Comparison of ENCODE assay signal across 23 cellular contexts in the genomic region with DNA sequence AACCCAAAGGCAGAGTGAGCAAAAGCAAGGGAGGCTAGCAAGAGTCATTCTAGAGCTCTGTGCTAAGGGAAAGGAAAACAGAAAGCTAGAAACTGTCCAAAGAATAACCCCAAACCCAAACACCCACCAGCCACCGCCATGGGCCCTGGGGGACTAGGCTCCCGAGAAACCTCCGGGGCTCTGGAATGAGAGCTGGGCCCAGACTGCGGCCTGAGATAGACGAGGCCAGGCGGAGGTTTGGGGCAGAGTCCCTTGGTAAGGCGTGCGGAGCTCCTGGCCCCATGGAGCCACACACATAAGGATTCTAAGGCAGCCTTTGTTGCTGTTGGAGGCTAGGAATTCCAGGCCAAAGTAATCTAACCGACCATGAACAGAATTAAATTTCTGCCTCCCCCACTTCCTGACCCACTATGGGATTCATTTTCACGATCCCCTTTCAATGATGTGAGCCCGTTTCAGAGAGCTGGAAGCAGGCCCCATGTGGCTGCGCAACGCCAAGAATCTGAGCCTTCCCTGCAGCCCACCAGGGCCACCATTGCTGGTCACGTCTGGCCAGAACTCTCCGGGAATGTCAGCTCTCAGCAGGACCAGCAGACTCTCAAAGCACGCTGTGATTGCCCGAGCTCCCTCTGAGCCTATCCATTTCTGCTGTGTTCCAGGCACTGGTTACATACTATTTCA.
DNase-seq lines count a peak whose midpoint lies in the region; ATAC-seq, FAIRE-seq and TF ChIP-seq lines count a peak whose summit lies in the region.
"Had no signal": no experiment of that assay in that cellular context is flagged by ENCODE, and none has a peak within 500 bp of the region (broad histone marks: within the 10 kb centered on the region; RNA-seq: fewer than 3 reads in every experiment).

No MANE protein-coding gene starts in this region.

- FAIRE-seq in HepG2 (lab: Jason Lieb, UNC) = no peak
- FAIRE-seq: A204.1, GM12891, GM18507, H1 had no signal

- TF ChIP-seq EP300 in HepG2 (IDR thresholded peaks at IDR 0.05; ENCODE audit: low read depth in 2 of 2, low read length in 2 of 2) = no peak
- TF ChIP-seq EP300 in HepG2 (CRISPR knock-in tag; IDR thresholded peaks at IDR 0.05; ENCODE audit: borderline replicate concordance) = no peak

- no peak for TF ChIP-seq RAD21 in HepG2 (CRISPR knock-in tag; IDR thresholded peaks at IDR 0.05)

- no peak for DNase-seq in HepG2 (ENCODE audit: low spot score)
- no peak for DNase-seq in right lobe of liver
- peak; percentile 74 for DNase-seq in mesenteric fat pad (ENCODE audit: low spot score)
- DNase-seq in osteoblast (ENCODE audit: insufficient read length, low spot score, missing footprints) = peak; percentile 58
- no peak for DNase-seq in NCI-H2029 (lab: John Stamatoyannopoulos, UW)
- DNase-seq: AML-193; C1 segment of cervical spinal cord; Calu3; CD4-positive, alpha-beta memory T cell; COR-L47; DMS53; DMS79 treated with DMSO at 0.1 percent for 48 hours; GF-D8; GM23248; H7; HCEC 1CT had no signal

- intact Hi-C loops in HepG2 (cut with micrococcal nuclease; ENCODE audit: unreplicated experiment) (no loop called here), right lobe of liver (cut with DNase I) (no loop called here)

- TF ChIP-seq CTCF in HepG2 (CRISPR knock-in tag; IDR thresholded peaks at IDR 0.05) (no peak), right lobe of liver (IDR thresholded peaks at IDR 0.05) (no peak), osteoblast (IDR thresholded peaks at IDR 0.05; ENCODE audit: extremely low read depth, low read depth, low read length) (no peak)

- BruUV-seq in HepG2 (replicated peaks; lab: Mats Ljungman, UMichigan) = no TSS peak

- no peak overlapping the region for H3K9ac ChIP-seq in HepG2 (ENCODE audit: insufficient read depth, low read depth, low read length)
- H3K9ac ChIP-seq: GM23248 had no signal

- H3K4me2 ChIP-seq in HepG2 (ENCODE audit: low read depth, low read length) (no peak overlapping the region), osteoblast (ENCODE audit: insufficient read depth, low read length) (no peak overlapping the region)

- no peaks in the 10 kb centered on the region for H3K27me3 ChIP-seq in HepG2 (ENCODE audit: control insufficient read depth in 1 of 2, insufficient read depth in 2 of 2, low read length in 2 of 2)
- H3K27me3 ChIP-seq in right lobe of liver = no peaks in the 10 kb centered on the region
- H3K27me3 ChIP-seq in osteoblast (ENCODE audit: insufficient read depth, low read length) = no peaks in the 10 kb centered on the region

- H4K20me1 ChIP-seq in HepG2 (ENCODE audit: insufficient read depth, low read length) (no peaks in the 10 kb centered on the region), osteoblast (ENCODE audit: insufficient read depth, low read length) (no peaks in the 10 kb centered on the region)

- H3K27ac ChIP-seq in HepG2 (ENCODE audit: extremely low read length, insufficient read depth, low read length) = no peak overlapping the region
- H3K27ac ChIP-seq in right lobe of liver = no peak overlapping the region
- no peak overlapping the region for H3K27ac ChIP-seq in osteoblast (ENCODE audit: low read depth, low read length)
- H3K27ac ChIP-seq: 22Rv1, GM23248 had no signal

- H3K79me2 ChIP-seq in HepG2 (ENCODE audit: insufficient read depth, low read length) = no peaks in the 10 kb centered on the region
- no peaks in the 10 kb centered on the region for H3K79me2 ChIP-seq in osteoblast (ENCODE audit: insufficient read depth, low read length)

- H3K4me1 ChIP-seq in HepG2 (ENCODE audit: insufficient read depth, low read length) (peaks cover 87% of the 10 kb centered on the region), right lobe of liver (peaks cover 0 to 6% (median 0%) of the 10 kb centered on the region in 4 donors), osteoblast (ENCODE audit: insufficient read depth, low read length) (no peaks in the 10 kb centered on the region)

- CTCF ChIA-PET in HepG2 (lab: Yijun Ruan, JAX; ENCODE audit: low intra/inter-chr PET ratio, low total read pairs) = no interaction called here

- in situ Hi-C loops in HepG2 (cut with HindIII; ENCODE audit: extremely low pct_ligation_motif_present, low pct_unique_long_range_greater_than_20kb) = no loop called here

- H2AFZ ChIP-seq in HepG2 (ENCODE audit: low read length) = no peak overlapping the region
- no peak overlapping the region for H2AFZ ChIP-seq in osteoblast (ENCODE audit: low read length)
- H2AFZ ChIP-seq: GM23248 had no signal

- H3K9me3 ChIP-seq in HepG2 (ENCODE audit: low read length) (no peaks in the 10 kb centered on the region), right lobe of liver (no peaks in the 10 kb centered on the region), osteoblast (ENCODE audit: low read depth, low read length) (no peaks in the 10 kb centered on the region)

- no peak for ATAC-seq in HepG2
- ATAC-seq in right lobe of liver = no peak
- ATAC-seq in GM21423 (IDR thresholded peaks at IDR 0.05; ENCODE audit: unreplicated experiment) = no peak
- ATAC-seq in GM18909 (IDR thresholded peaks at IDR 0.05; ENCODE audit: poor library complexity, unreplicated experiment) = no peak

- POLR2A ChIA-PET in HepG2 (lab: Yijun Ruan, JAX) = interaction anchor here (2.4 to 3.9 kb wide), 2 partner anchors 10 to 15 kb away, joined by 7 to 17 read pairs; no protein-coding TSS in a partner anchor

- H3K36me3 ChIP-seq in HepG2 (replicated peaks in 1 of 2; ENCODE audit: control insufficient read depth in 1 of 2, insufficient read depth in 2 of 2, low read length in 2 of 2) (no peaks in the 10 kb centered on the region), right lobe of liver (no peaks in the 10 kb centered on the region), osteoblast (ENCODE audit: insufficient read depth, low read length) (no peaks in the 10 kb centered on the region)

- 97% methylated on average over 15 of the region's 17 CpGs for WGBS in HepG2 (ENCODE audit: low lambda C conversion rate)
- WGBS in right lobe of liver (ENCODE audit: insufficient coverage, low coverage, low lambda C conversion rate, missing lambda C conversion rate) = 100% methylated on average over 4 of the region's 17 CpGs

- no peak for TF ChIP-seq POLR2A in HepG2 (IDR thresholded peaks at IDR 0.05; ENCODE audit: insufficient read depth in 1 of 2, low read depth in 2 of 2, low read length in 2 of 2)
- TF ChIP-seq POLR2A in right lobe of liver (IDR thresholded peaks at IDR 0.05) = no peak

- H3K4me3 ChIP-seq in HepG2 (replicated peaks in 1 of 3; ENCODE audit: insufficient read depth in 1 of 3, low read depth in 2 of 3, low read length in 3 of 3) = no peak overlapping the region
- H3K4me3 ChIP-seq in right lobe of liver = no peak overlapping the region
- no peak overlapping the region for H3K4me3 ChIP-seq in osteoblast (ENCODE audit: insufficient read depth, low read length)
- H3K4me3 ChIP-seq: GM23248 had no signal

TF ChIP-seq in HepG2, 621 proteins besides CTCF, POLR2A, EP300 and RAD21:
- TF ChIP-seq, protein P1, sequence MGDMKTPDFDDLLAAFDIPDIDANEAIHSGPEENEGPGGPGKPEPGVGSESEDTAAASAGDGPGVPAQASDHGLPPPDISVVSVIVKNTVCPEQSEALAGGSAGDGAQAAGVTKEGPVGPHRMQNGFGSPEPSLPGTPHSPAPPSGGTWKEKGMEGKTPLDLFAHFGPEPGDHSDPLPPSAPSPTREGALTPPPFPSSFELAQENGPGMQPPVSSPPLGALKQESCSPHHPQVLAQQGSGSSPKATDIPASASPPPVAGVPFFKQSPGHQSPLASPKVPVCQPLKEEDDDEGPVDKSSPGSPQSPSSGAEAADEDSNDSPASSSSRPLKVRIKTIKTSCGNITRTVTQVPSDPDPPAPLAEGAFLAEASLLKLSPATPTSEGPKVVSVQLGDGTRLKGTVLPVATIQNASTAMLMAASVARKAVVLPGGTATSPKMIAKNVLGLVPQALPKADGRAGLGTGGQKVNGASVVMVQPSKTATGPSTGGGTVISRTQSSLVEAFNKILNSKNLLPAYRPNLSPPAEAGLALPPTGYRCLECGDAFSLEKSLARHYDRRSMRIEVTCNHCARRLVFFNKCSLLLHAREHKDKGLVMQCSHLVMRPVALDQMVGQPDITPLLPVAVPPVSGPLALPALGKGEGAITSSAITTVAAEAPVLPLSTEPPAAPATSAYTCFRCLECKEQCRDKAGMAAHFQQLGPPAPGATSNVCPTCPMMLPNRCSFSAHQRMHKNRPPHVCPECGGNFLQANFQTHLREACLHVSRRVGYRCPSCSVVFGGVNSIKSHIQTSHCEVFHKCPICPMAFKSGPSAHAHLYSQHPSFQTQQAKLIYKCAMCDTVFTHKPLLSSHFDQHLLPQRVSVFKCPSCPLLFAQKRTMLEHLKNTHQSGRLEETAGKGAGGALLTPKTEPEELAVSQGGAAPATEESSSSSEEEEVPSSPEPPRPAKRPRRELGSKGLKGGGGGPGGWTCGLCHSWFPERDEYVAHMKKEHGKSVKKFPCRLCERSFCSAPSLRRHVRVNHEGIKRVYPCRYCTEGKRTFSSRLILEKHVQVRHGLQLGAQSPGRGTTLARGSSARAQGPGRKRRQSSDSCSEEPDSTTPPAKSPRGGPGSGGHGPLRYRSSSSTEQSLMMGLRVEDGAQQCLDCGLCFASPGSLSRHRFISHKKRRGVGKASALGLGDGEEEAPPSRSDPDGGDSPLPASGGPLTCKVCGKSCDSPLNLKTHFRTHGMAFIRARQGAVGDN (CRISPR knock-in tag; IDR thresholded peaks at IDR 0.05) = peak; percentile 25; the same call in 1 of the 2 replicates
- TF ChIP-seq ZMYM4 (CRISPR knock-in tag; IDR thresholded peaks at IDR 0.05) (no peak), THAP11 (CRISPR knock-in tag; IDR thresholded peaks at IDR 0.05) (no peak)

Comparison
In these comparisons a context has a peak if more than half of its experiments do, and no peak if none do; other contexts are left out.
1. DNase-seq: peak in mesenteric fat pad (single experiment) and osteoblast (single experiment); none in HepG2 (single experiment), right lobe of liver (0 of 3) and NCI-H2029 (single experiment).